16 cellular contexts compared by ENCODE assay signal in the genomic region with DNA sequence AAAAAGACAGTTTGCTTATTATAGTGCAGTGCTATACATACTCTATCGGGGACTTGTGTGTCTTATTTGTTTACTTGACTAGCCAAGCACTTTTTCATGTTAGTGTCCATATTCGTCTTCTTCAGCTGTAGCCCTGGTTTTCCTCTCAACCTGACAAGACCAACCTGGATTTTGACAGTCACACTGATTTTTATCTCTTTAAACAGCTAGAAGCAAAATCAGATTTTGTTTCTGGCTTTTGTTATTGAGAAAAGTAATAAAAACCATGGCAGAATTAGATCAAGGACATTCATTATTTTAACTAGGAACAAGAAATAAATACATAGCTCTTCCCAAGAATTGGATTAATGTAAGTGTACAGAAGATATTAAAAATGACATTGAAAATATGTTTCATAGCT. TPM values are rescaled to one million over a fixed set of nuclear protein-coding genes. Genes with fewer than 3 reads are reported as not detected.
DNase-seq lines count a peak whose midpoint lies in the region; FAIRE-seq and TF ChIP-seq lines count a peak whose summit lies in the region.
"Had no signal": no experiment of that assay in that cellular context is flagged by ENCODE, and none has a peak within 500 bp of the region (broad histone marks: within the 10 kb centered on the region; RNA-seq: fewer than 3 reads in every experiment).

No MANE protein-coding gene starts in this region.

- H2AFZ ChIP-seq in SK-N-SH (ENCODE audit: low read depth) (no peak overlapping the region), parathyroid adenoma (peak overlapping the region; percentile 26), OCI-LY7 (ENCODE audit: low read length) (no peak overlapping the region)

- no peaks in the 10 kb centered on the region for H3K9me3 Mint-ChIP-seq in type B pancreatic cell
- H3K9me3 Mint-ChIP-seq: CD8-positive, alpha-beta memory T cell; HFFc6 had no signal

- FAIRE-seq in endometrium (lab: Jason Lieb, UNC): peak; percentile 45
- FAIRE-seq: A549, H1, HepG2, HTR-8/SVneo had no signal

- H3K4me3 ChIP-seq in SK-N-SH (ENCODE audit: low read depth in 2 of 2, low read length in 1 of 2) (no peak overlapping the region), parathyroid adenoma (ENCODE audit: low read depth, low read length) (no peak overlapping the region), OCI-LY7 (ENCODE audit: low read depth, low read length, poor library complexity, severe bottlenecking) (no peak overlapping the region)
- H3K4me3 ChIP-seq: A549, HAP-1 had no signal

- TF ChIP-seq CTCF in SK-N-SH (IDR thresholded peaks at IDR 0.05) (no peak), parathyroid adenoma (IDR thresholded peaks at IDR 0.05) (no peak), type B pancreatic cell (conservative IDR thresholded peaks at IDR 0.05) (no peak), OCI-LY7 (conservative IDR thresholded peaks at IDR 0.05; ENCODE audit: low read length) (no peak)

- H3K36me3 ChIP-seq in SK-N-SH (replicated peaks in 1 of 2; ENCODE audit: control insufficient read depth in 1 of 2, insufficient read depth in 2 of 2, low read length in 1 of 2): no peaks in the 10 kb centered on the region
- H3K36me3 ChIP-seq in parathyroid adenoma (ENCODE audit: control insufficient read depth, insufficient read depth, low read length): no peaks in the 10 kb centered on the region
- no peaks in the 10 kb centered on the region for H3K36me3 ChIP-seq in OCI-LY7 (ENCODE audit: insufficient read depth, low read length)
- H3K36me3 ChIP-seq: HAP-1 had no signal

- WGBS in SK-N-SH (ENCODE audit: low lambda C conversion rate): 68% methylated on average over 2 of the region's 2 CpGs

- H3K9ac ChIP-seq in SK-N-SH: no peak overlapping the region
- no peak overlapping the region for H3K9ac ChIP-seq in parathyroid adenoma

- H3K4me1 ChIP-seq in SK-N-SH (ENCODE audit: control insufficient read depth in 1 of 2, insufficient read depth in 2 of 2, low read depth in 1 of 2, low read length in 1 of 2) (peaks cover 6 to 21% of the 10 kb centered on the region in 2 experiments; a peak in 2 of 4 replicates), parathyroid adenoma (peaks cover 42% of the 10 kb centered on the region), OCI-LY7 (ENCODE audit: insufficient read depth, low read length, poor library complexity, severe bottlenecking) (no peaks in the 10 kb centered on the region)

- intact Hi-C loops in OCI-LY7 (cut with micrococcal nuclease; ENCODE audit: unreplicated experiment): no loop called here

- H3K4me1 Mint-ChIP-seq in type B pancreatic cell (ENCODE audit: unreplicated experiment): peaks cover 63% of the 10 kb centered on the region
- H3K4me1 Mint-ChIP-seq: CD8-positive, alpha-beta memory T cell had no signal

- BruUV-seq in OCI-LY7 (replicated peaks; lab: Mats Ljungman, UMichigan): no TSS peak

- no peak overlapping the region for H3K4me3 Mint-ChIP-seq in type B pancreatic cell
- H3K4me3 Mint-ChIP-seq: CD8-positive, alpha-beta memory T cell; HFFc6 had no signal

- H3F3A ChIP-seq in SK-N-SH (replicated peaks; ENCODE audit: insufficient read depth): no peaks in the 10 kb centered on the region

- H3K9me3 ChIP-seq in SK-N-SH (no peaks in the 10 kb centered on the region), parathyroid adenoma (ENCODE audit: control insufficient read depth, low read length) (no peaks in the 10 kb centered on the region), OCI-LY7 (ENCODE audit: low read length) (no peaks in the 10 kb centered on the region)
- H3K9me3 ChIP-seq: A549, HAP-1 had no signal

- TF ChIP-seq EP300 in SK-N-SH (IDR thresholded peaks at IDR 0.05; ENCODE audit: borderline replicate concordance in 1 of 2, low read depth in 1 of 2, low read length in 1 of 2): peak in 1 of 2 experiments; percentile 90; a peak in 2 of 4 replicates

- H4K20me1 ChIP-seq in SK-N-SH (ENCODE audit: insufficient read depth) (no peaks in the 10 kb centered on the region; the same call in 1 of the 2 replicates), OCI-LY7 (ENCODE audit: insufficient read depth, low read length) (no peaks in the 10 kb centered on the region)

- H3K4me2 ChIP-seq in SK-N-SH: no peak overlapping the region
- H3K4me2 ChIP-seq in parathyroid adenoma (ENCODE audit: low read length): peak overlapping the region; percentile 27
- H3K4me2 ChIP-seq in OCI-LY7 (ENCODE audit: low read length): no peak overlapping the region
- H3K4me2 ChIP-seq: A549 had no signal

- CTCF ChIA-PET in SK-N-SH (lab: Yijun Ruan, JAX) (interaction anchor here (0.8 to 2.5 kb wide), 14 partner anchors 9 to 441 kb away, joined by 3 to 9 read pairs (median 4); no protein-coding TSS in a partner anchor), OCI-LY7 (lab: Charles Lee; ENCODE audit: unreplicated experiment) (no interaction called here)

- H3K27ac Mint-ChIP-seq in type B pancreatic cell: peak overlapping the region; percentile 74

- H3K9me2 ChIP-seq in SK-N-SH (no peaks in the 10 kb centered on the region), OCI-LY7 (ENCODE audit: insufficient read depth, low read length) (no peaks in the 10 kb centered on the region)

- TF ChIP-seq RAD21 in SK-N-SH (IDR thresholded peaks at IDR 0.05; ENCODE audit: low read length): no peak

- H3K79me2 ChIP-seq in SK-N-SH (ENCODE audit: insufficient read depth): peaks cover 75% of the 10 kb centered on the region
- peaks cover 4% of the 10 kb centered on the region for H3K79me2 ChIP-seq in parathyroid adenoma
- H3K79me2 ChIP-seq in OCI-LY7 (ENCODE audit: insufficient read depth, low read depth, low read length): no peaks in the 10 kb centered on the region

- H3K27ac ChIP-seq in SK-N-SH (ENCODE audit: low read depth in 2 of 2, low read length in 1 of 2) (peak overlapping the region in 1 of 2 experiments; percentile 34; a peak in 1 of 4 replicates), parathyroid adenoma (peak overlapping the region; percentile 34), OCI-LY7 (ENCODE audit: low read depth, low read length, poor library complexity, severe bottlenecking) (no peak overlapping the region)
- H3K27ac ChIP-seq: A549 had no signal

- POLR2A ChIA-PET in SK-N-SH (lab: Yijun Ruan, JAX) (no interaction called here), OCI-LY7 (lab: Charles Lee) (interaction anchor here (1.0 kb wide), 1 partner anchor 11 kb away, joined by 3 read pairs; no protein-coding TSS in a partner anchor)

- no peaks in the 10 kb centered on the region for H3K27me3 ChIP-seq in SK-N-SH (ENCODE audit: insufficient read depth)
- H3K27me3 ChIP-seq in parathyroid adenoma (ENCODE audit: control insufficient read depth, insufficient read depth, low read length): no peaks in the 10 kb centered on the region

- DNase-seq in SK-N-SH (no peak), type B pancreatic cell (ENCODE audit: extremely low spot score, unreplicated experiment) (no peak), globus pallidus (ENCODE audit: low spot score) (no peak), NCI-H2029 (lab: John Stamatoyannopoulos, UW) (no peak), OCI-LY7 (ENCODE audit: low spot score) (no peak)
- no peak for DNase-seq in activated CD4-positive, CD25-positive, alpha-beta regulatory T cell (lab: John Stamatoyannopoulos, UW)
- DNase-seq: CD8-positive, alpha-beta memory T cell; GF-D8; HFFc6 had no signal

- no peaks in the 10 kb centered on the region for H3K36me3 Mint-ChIP-seq in type B pancreatic cell

- no peaks in the 10 kb centered on the region for H3K27me3 Mint-ChIP-seq in type B pancreatic cell

TF ChIP-seq in SK-N-SH, 30 proteins besides CTCF, POLR2A, EP300 and RAD21 (continues in another document):
- no peak for TF ChIP-seq JUND (IDR thresholded peaks at IDR 0.05)
- no peak for TF ChIP-seq TEAD4 (IDR thresholded peaks at IDR 0.05; ENCODE audit: borderline replicate concordance, insufficient read depth)
- peak; percentile 20; the same call in 1 of the 2 replicates for TF ChIP-seq RCOR1 (IDR thresholded peaks at IDR 0.05; ENCODE audit: low read length)
- TF ChIP-seq, protein P1, sequence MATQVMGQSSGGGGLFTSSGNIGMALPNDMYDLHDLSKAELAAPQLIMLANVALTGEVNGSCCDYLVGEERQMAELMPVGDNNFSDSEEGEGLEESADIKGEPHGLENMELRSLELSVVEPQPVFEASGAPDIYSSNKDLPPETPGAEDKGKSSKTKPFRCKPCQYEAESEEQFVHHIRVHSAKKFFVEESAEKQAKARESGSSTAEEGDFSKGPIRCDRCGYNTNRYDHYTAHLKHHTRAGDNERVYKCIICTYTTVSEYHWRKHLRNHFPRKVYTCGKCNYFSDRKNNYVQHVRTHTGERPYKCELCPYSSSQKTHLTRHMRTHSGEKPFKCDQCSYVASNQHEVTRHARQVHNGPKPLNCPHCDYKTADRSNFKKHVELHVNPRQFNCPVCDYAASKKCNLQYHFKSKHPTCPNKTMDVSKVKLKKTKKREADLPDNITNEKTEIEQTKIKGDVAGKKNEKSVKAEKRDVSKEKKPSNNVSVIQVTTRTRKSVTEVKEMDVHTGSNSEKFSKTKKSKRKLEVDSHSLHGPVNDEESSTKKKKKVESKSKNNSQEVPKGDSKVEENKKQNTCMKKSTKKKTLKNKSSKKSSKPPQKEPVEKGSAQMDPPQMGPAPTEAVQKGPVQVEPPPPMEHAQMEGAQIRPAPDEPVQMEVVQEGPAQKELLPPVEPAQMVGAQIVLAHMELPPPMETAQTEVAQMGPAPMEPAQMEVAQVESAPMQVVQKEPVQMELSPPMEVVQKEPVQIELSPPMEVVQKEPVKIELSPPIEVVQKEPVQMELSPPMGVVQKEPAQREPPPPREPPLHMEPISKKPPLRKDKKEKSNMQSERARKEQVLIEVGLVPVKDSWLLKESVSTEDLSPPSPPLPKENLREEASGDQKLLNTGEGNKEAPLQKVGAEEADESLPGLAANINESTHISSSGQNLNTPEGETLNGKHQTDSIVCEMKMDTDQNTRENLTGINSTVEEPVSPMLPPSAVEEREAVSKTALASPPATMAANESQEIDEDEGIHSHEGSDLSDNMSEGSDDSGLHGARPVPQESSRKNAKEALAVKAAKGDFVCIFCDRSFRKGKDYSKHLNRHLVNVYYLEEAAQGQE (IDR thresholded peaks at IDR 0.05; ENCODE audit: low read depth, low read length): no peak
- peak; percentile 85 for TF ChIP-seq GATA2 (CRISPR knock-in tag; IDR thresholded peaks at IDR 0.05)
- TF ChIP-seq, protein P2, sequence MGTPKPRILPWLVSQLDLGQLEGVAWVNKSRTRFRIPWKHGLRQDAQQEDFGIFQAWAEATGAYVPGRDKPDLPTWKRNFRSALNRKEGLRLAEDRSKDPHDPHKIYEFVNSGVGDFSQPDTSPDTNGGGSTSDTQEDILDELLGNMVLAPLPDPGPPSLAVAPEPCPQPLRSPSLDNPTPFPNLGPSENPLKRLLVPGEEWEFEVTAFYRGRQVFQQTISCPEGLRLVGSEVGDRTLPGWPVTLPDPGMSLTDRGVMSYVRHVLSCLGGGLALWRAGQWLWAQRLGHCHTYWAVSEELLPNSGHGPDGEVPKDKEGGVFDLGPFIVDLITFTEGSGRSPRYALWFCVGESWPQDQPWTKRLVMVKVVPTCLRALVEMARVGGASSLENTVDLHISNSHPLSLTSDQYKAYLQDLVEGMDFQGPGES (IDR thresholded peaks at IDR 0.05; ENCODE audit: low read depth, low read length): no peak

RNA-seq across cellular contexts. Expression of a gene that starts 56.8 kb away (rescaled TPM):
- polyA plus RNA-seq in SK-N-SH (2012; rRNA removed): 77.7 and 86.8 TPM in 2 replicates
- 88.6 and 91.1 TPM in 2 replicates for polyA plus RNA-seq in SK-N-SH (2012; cell fraction: cytosol; rRNA removed)
- 42.9 and 50.4 TPM in 2 replicates for polyA plus RNA-seq in SK-N-SH (2012; cell fraction: nucleus; rRNA removed)
- 97.8 and 114 TPM in 2 replicates for total RNA-seq in type B pancreatic cell (ENCODE audit: low replicate concordance)
- total RNA-seq in OCI-LY7 (2014; rRNA removed; shearing (Covaris generic)): 5.2 and 8.4 TPM in 2 replicates
- 3.1 and 6.1 TPM in 2 replicates for total RNA-seq in OCI-LY7 (2022)

Comparison
In these comparisons a context has a peak if more than half of its experiments do, and no peak if none do; other contexts are left out.
1. RNA of a gene that starts 56.8 kb away (total RNA-seq): 97.8 to 114 TPM in type B pancreatic cell; 3.1 to 8.4 TPM in OCI-LY7; every median in the first group is over 10 times any median in the second.